ENCODE assay signal across 8 cellular contexts in the genomic region with DNA sequence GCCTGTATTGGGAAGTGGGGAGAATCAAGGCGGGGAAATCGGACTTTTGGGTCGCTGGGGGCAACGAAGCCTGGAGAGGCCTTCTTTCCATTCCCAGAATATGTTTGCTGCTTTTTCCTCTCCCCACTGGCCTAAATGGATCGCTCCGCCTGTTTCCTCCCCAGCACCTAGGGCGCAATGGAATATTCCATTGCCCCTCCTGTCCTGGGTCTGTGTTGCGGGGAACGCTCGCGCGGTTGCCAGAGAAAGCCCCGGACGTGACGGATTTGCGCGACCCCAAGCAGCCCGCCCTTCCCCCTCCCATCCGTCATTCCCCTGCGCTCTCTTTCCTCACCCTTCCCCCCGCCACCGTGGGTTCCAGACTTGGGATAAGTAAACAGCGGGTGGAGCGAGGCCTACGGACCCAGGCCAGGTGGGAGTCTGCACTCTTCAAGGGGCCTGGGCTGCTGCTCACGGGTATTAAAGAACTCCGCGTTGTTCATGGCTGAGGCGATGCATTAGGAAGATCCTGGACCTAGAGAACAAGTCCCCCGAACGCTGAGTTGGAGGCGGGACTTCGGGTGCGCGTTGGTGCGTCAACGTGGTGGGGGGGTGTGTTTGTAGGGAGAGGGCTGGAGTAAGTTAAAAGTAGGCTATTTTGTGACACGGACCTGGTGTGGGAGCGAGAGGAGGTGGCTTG. TPM values are rescaled to one million over a fixed set of nuclear protein-coding genes. Genes with fewer than 3 reads are reported as not detected.
DNase-seq lines count a peak whose midpoint lies in the region; ATAC-seq and TF ChIP-seq lines count a peak whose summit lies in the region.

PPT2 (plus strand) TSS at position 307 of the 679 bp plus-strand sequence. CDS start 454 bp downstream, outside the sequence.

- no peaks in the 10 kb centered on the region for H3K36me3 ChIP-seq in kidney epithelial cell (ENCODE audit: control insufficient read depth, insufficient read depth, low read length)

- ATAC-seq in HG02763 (IDR thresholded peaks at IDR 0.05; ENCODE audit: unreplicated experiment), result peak; percentile 23
- ATAC-seq in HG03442 (IDR thresholded peaks at IDR 0.05; ENCODE audit: unreplicated experiment), result no peak

- peaks cover 24% of the 10 kb centered on the region for H3K27me3 ChIP-seq in kidney epithelial cell (ENCODE audit: control insufficient read depth, insufficient read depth, low read length)

- DNase-seq in CMK (ENCODE audit: low read depth), result peak; percentile 86
- peak; percentile 70 for DNase-seq in NCI-H460 (ENCODE audit: extremely low read depth, low read depth)
- peak; percentile 58 to 61 for DNase-seq in activated CD4-positive, alpha-beta T cell treated with anti-CD3 and anti-CD28 coated beads for 4 hours
- peak; percentile 95 for DNase-seq in cerebellum (ENCODE audit: low spot score)
- no peak for DNase-seq in kidney epithelial cell (ENCODE audit: low read depth)
- DNase-seq in stimulated activated CD4-positive, alpha-beta T cell treated with anti-CD3 and anti-CD28 coated beads, Interleukin-12 subunit alpha, Interleukin-12 subunit beta, amount 100 ng/mL, for 48 hours (ENCODE audit: low read depth in 2 of 3, low spot score in 1 of 3), result peak; percentile 57 to 65 (median 62)

- peak within 1 kb of the TSS; percentile 61 for H3K4me3 ChIP-seq in kidney epithelial cell (ENCODE audit: low read depth, low read length)

- TF ChIP-seq CTCF in kidney epithelial cell (IDR thresholded peaks at IDR 0.05; ENCODE audit: insufficient read depth, low read length, poor library complexity, severe bottlenecking), result no peak

RNA-seq across cellular contexts. Expression of gene PPT2, which starts in this region (rescaled TPM):
- total RNA-seq in NCI-H460 (2014; rRNA removed; shearing (Covaris generic)), result 25.2 and 29.5 TPM in 2 replicates
- polyA plus RNA-seq in NCI-H460 (2014; cell fraction: nucleus; rRNA removed), result 30.0 and 51.4 TPM in 2 replicates
- 17.8 TPM for total RNA-seq in cerebellum
- total RNA-seq in kidney epithelial cell, result 12.9 and 20.5 TPM in 2 replicates
